1 cellular context compared by ENCODE assay signal in the genomic region with DNA sequence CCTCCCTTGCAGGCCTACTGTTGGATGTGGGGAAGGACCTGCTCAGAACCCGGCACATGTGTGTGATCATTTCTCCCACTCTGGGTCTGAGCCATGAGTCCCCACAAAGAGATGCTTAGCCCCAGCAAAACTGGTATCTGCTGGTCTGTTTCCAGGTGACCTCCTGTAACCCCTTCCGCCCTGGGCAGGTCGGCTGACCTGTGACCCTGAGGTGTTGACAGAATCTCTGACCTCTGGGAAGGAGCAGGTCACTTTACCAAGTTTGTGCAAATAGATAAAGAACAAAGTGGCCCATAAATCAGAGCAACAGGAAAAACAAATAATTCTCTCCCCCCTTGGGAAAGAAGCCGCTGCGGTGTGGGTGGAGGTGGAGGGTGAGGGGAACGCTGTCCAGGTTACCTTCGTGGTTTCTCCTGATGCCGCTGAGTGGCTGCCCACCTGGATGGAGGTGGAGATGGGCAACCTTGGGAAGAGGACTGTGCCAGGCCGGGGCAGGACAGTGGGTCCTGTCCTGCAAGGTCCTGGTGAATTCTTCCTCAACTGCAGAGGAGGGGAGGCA.
A peak's percentile ranks its signal among the peaks of the same experiment; 100 is the strongest.
TF ChIP-seq lines count a peak whose summit lies in the region.

No MANE protein-coding gene starts in this region.

TF ChIP-seq in liver, 16 proteins besides CTCF, POLR2A, EP300 and RAD21 (continued from another document):
- TF ChIP-seq, protein P1, sequence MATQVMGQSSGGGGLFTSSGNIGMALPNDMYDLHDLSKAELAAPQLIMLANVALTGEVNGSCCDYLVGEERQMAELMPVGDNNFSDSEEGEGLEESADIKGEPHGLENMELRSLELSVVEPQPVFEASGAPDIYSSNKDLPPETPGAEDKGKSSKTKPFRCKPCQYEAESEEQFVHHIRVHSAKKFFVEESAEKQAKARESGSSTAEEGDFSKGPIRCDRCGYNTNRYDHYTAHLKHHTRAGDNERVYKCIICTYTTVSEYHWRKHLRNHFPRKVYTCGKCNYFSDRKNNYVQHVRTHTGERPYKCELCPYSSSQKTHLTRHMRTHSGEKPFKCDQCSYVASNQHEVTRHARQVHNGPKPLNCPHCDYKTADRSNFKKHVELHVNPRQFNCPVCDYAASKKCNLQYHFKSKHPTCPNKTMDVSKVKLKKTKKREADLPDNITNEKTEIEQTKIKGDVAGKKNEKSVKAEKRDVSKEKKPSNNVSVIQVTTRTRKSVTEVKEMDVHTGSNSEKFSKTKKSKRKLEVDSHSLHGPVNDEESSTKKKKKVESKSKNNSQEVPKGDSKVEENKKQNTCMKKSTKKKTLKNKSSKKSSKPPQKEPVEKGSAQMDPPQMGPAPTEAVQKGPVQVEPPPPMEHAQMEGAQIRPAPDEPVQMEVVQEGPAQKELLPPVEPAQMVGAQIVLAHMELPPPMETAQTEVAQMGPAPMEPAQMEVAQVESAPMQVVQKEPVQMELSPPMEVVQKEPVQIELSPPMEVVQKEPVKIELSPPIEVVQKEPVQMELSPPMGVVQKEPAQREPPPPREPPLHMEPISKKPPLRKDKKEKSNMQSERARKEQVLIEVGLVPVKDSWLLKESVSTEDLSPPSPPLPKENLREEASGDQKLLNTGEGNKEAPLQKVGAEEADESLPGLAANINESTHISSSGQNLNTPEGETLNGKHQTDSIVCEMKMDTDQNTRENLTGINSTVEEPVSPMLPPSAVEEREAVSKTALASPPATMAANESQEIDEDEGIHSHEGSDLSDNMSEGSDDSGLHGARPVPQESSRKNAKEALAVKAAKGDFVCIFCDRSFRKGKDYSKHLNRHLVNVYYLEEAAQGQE (IDR thresholded peaks at IDR 0.05) = peak; percentile 83
- TF ChIP-seq GABPA (IDR thresholded peaks at IDR 0.05 in 1 of 2, conservative IDR thresholded peaks at IDR 0.05 in 1 of 2) = peak in 1 of 2 donors; percentile 47
- TF ChIP-seq, protein P2, sequence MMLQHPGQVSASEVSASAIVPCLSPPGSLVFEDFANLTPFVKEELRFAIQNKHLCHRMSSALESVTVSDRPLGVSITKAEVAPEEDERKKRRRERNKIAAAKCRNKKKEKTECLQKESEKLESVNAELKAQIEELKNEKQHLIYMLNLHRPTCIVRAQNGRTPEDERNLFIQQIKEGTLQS (IDR thresholded peaks at IDR 0.05) = no peak
